ENCODE assay signal across 25 cellular contexts in the genomic region with DNA sequence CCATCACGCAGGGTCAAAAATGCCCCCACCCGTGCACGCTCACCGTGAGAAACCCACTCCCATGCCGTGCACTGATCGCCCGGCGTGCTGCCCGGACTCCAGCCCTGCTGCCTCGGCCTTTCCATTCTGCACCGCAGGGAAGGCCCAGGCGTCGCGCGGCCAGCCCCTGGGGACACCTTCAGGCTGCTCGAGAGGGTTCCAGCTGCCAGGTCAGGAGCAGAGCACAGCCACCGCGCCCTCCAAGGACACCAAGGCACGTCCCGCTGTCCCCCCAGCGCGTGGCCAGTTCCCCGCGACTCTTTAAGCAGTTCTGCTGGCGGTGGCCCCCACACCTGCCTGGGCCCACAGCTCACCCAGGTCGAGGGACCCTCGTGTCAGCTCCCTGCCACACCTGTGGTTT.
"Had no signal": no experiment of that assay in that cellular context is flagged by ENCODE, and none has a peak within 500 bp of the region (broad histone marks: within the 10 kb centered on the region; RNA-seq: fewer than 3 reads in every experiment).

No MANE protein-coding gene starts in this region.

- FAIRE-seq: endothelial cell of umbilical vein, islet of Langerhans had no signal

- H3K27ac ChIP-seq: coronary artery, esophagus muscularis mucosa, heart right ventricle, prostate gland, right atrium auricular region, stomach, testis, tibial artery, upper lobe of left lung, uterus had no signal

- H3K4me1 ChIP-seq: esophagus muscularis mucosa, prostate gland, right atrium auricular region, stomach, testis, tibial artery, upper lobe of left lung, uterus had no signal

- H3K4me2 ChIP-seq: smooth muscle cell had no signal

- DNase-seq: dermis blood vessel endothelial cell; effector memory CD4-positive, alpha-beta T cell; foreskin melanocyte; glutamatergic neuron; heart right ventricle; kidney glomerular epithelial cell; stimulated activated CD4-positive, alpha-beta T cell treated with anti-CD3 and anti-CD28 coated beads, Interleukin-12 subunit alpha, Interleukin-12 subunit beta, amount 100 ng/mL, for 4 hours; stimulated activated CD4-positive, alpha-beta T cell treated with anti-CD3 and anti-CD28 coated beads, Interleukin-1b, Interleukin-23, amount 100 ng/mL, for 48 hours; stimulated activated CD4-positive, alpha-beta T cell treated with anti-CD3 and anti-CD28 coated beads, Interleukin-4, amount 100 ng/mL, for 1 hour; stimulated activated CD8-positive, alpha-beta memory T cell treated with anti-CD3 and anti-CD28 coated beads, Interleukin-4, amount 100 ng/mL, for 48 hours; stimulated activated naive CD4-positive, alpha-beta T cell treated with Interleukin-2 at 50 U/mL for 16 hours; stomach; testis; tibial artery; uterus had no signal

- H3K27me3 ChIP-seq: esophagus muscularis mucosa, heart right ventricle, right atrium auricular region, stomach, testis, tibial artery, upper lobe of left lung, uterus had no signal

- ATAC-seq: sciatic nerve had no signal

- H3K36me3 ChIP-seq: esophagus muscularis mucosa, prostate gland, right atrium auricular region, stomach, tibial artery, upper lobe of left lung, uterus had no signal

- H3K9me3 ChIP-seq: esophagus muscularis mucosa, heart right ventricle, prostate gland, right atrium auricular region, testis, tibial artery, upper lobe of left lung, uterus had no signal

- H3K4me3 ChIP-seq: coronary artery, esophagus muscularis mucosa, heart right ventricle, lung, prostate gland, right atrium auricular region, smooth muscle cell, stomach, testis, tibial artery, upper lobe of left lung, uterus had no signal
